In genomic region chr14:103713304-103714062, GRCh38 we compare ENCODE assay signal across 10 cellular contexts. TPM values are rescaled to one million over a fixed set of nuclear protein-coding genes. Genes with fewer than 3 reads are reported as not detected.
A peak's percentile ranks its signal among the peaks of the same experiment; 100 is the strongest.
DNase-seq lines count a peak whose midpoint lies in the region; ATAC-seq, FAIRE-seq and TF ChIP-seq lines count a peak whose summit lies in the region.
"Had no signal": no experiment of that assay in that cellular context is flagged by ENCODE, and none has a peak within 500 bp of the region (broad histone marks: within the 10 kb centered on the region; RNA-seq: fewer than 3 reads in every experiment).

No MANE protein-coding gene starts in this region.

- DNase-seq in ELF-1 (ENCODE audit: low read depth, low spot score) (peak; percentile 44), K562 (ENCODE audit: extremely low read depth in 1 of 4, low spot score in 3 of 4) (peak; percentile 18 to 57 (median 28)), adrenal gland (no peak), D721Med (ENCODE audit: insufficient read length, low spot score) (no peak)
- DNase-seq in naive thymus-derived CD8-positive, alpha-beta T cell: no peak
- DNase-seq in stimulated activated naive CD4-positive, alpha-beta T cell (lab: John Stamatoyannopoulos, UW): no peak
- DNase-seq: NCI-H1436 had no signal

- no peaks in the 10 kb centered on the region for H3K27me3 Mint-ChIP-seq in naive thymus-derived CD8-positive, alpha-beta T cell

- peaks cover 9% of the 10 kb centered on the region for H4K20me1 ChIP-seq in Loucy (ENCODE audit: insufficient read depth, low read length, poor library complexity, severe bottlenecking)
- H4K20me1 ChIP-seq in K562 (replicated peaks; ENCODE audit: control insufficient read depth, insufficient read depth, low read length): 0 out of 2 replicates have a peak, but pooled peaks cover 2% of the 10 kb centered on the region

- H3K36me3 ChIP-seq in Loucy (ENCODE audit: insufficient read depth, low read length) (peaks cover 4% of the 10 kb centered on the region; the same call in 1 of the 2 replicates), K562 (ENCODE audit: control insufficient read depth, insufficient read depth, low read length) (peaks cover 57% of the 10 kb centered on the region; the same call in 2 of the 3 replicates), adrenal gland (replicated peaks in 1 of 2) (no peaks in the 10 kb centered on the region)

- H3K9me3 ChIP-seq in Loucy (ENCODE audit: insufficient read depth, low read depth, low read length) (no peaks in the 10 kb centered on the region), K562 (replicated peaks; ENCODE audit: control insufficient read depth, insufficient read depth, low read depth, low read length) (no peaks in the 10 kb centered on the region), adrenal gland (replicated peaks in 1 of 3) (no peaks in the 10 kb centered on the region)

- FAIRE-seq in K562 (lab: Jason Lieb, UNC): peak; percentile 11
- no peak for FAIRE-seq in D721Med (lab: Jason Lieb, UNC)
- FAIRE-seq: islet of Langerhans had no signal

- H2AFZ ChIP-seq in Loucy (ENCODE audit: low read length): no peak overlapping the region
- H2AFZ ChIP-seq in K562 (ENCODE audit: low read depth, low read length): no peak overlapping the region

- CTCF ChIA-PET in K562 (lab: Yijun Ruan, JAX; ENCODE audit: low intra/inter-chr PET ratio): no interaction called here

- intact Hi-C loops in K562 (cut with micrococcal nuclease) (no loop called here), adrenal gland (cut with DNase I) (no loop called here)

- no peak for TF ChIP-seq POLR2A in K562 (conservative IDR thresholded peaks at IDR 0.05)
- no peak for TF ChIP-seq POLR2A in adrenal gland (IDR thresholded peaks at IDR 0.05)

- H3K79me2 ChIP-seq in Loucy (ENCODE audit: insufficient read depth, low read length): peaks cover 35% of the 10 kb centered on the region
- peaks cover 58% of the 10 kb centered on the region for H3K79me2 ChIP-seq in K562 (ENCODE audit: control insufficient read depth, insufficient read depth, low read length)

- H3K9ac ChIP-seq in Loucy (ENCODE audit: low read depth, low read length, poor library complexity, severe bottlenecking) (peak overlapping the region; percentile 78), K562 (ENCODE audit: insufficient read depth in 1 of 2, low read depth in 2 of 2, low read length in 2 of 2) (peak overlapping the region in 1 of 2 experiments; percentile 97; a peak in 3 of 4 replicates)

- H3K9me1 ChIP-seq in K562 (ENCODE audit: control insufficient read depth, insufficient read depth, low read length): no peaks in the 10 kb centered on the region

- H3F3A ChIP-seq in Loucy (ENCODE audit: low read depth): no peaks in the 10 kb centered on the region

- peak overlapping the region in 6 of 10 donors; percentile 10 to 85 (median 19) for H3K27ac Mint-ChIP-seq in naive thymus-derived CD8-positive, alpha-beta T cell

- no peaks in the 10 kb centered on the region for H3K9me2 ChIP-seq in Loucy (replicated peaks; ENCODE audit: low read depth, low read length)

- peak overlapping the region in 9 of 10 donors; percentile 22 to 78 (median 71) for H3K4me3 Mint-ChIP-seq in naive thymus-derived CD8-positive, alpha-beta T cell

- H3K4me1 ChIP-seq in Loucy (ENCODE audit: insufficient read depth, low read length, poor library complexity, severe bottlenecking) (peaks cover 12% of the 10 kb centered on the region), K562 (replicated peaks in 1 of 2; ENCODE audit: control insufficient read depth in 2 of 2, insufficient read depth in 2 of 2, low read length in 2 of 2) (peaks cover 27 to 53% of the 10 kb centered on the region in 2 experiments; a peak in 4 of 5 replicates), adrenal gland (replicated peaks in 1 of 2) (peaks cover 5 to 18% of the 10 kb centered on the region in 2 donors)

- WGBS in K562 (ENCODE audit: insufficient coverage, low coverage, missing lambda C conversion rate): 70% methylated on average over 15 of the region's 18 CpGs
- 71 to 88% (median 76%) methylated on average over 4 to 18 of the region's 18 CpGs for WGBS in adrenal gland, 4 donors

- TF ChIP-seq EP300 in K562 (IDR thresholded peaks at IDR 0.05; ENCODE audit: low read length): no peak

- POLR2A ChIA-PET in K562 (lab: Yijun Ruan, JAX): interaction anchor here (0.6 to 1.6 kb wide), 4 partner anchors 9 to 422 kb away, joined by 3 to 4 read pairs (median 3); no protein-coding TSS in a partner anchor
- POLR2A ChIA-PET in naive thymus-derived CD8-positive, alpha-beta T cell (lab: Charles Lee): interaction anchor here (0.5 to 1.0 kb wide), 2 partner anchors 11 to 201 kb away, joined by 3 to 10 read pairs; no protein-coding TSS in a partner anchor

- peak overlapping the region; percentile 94 for H3K4me2 ChIP-seq in Loucy (ENCODE audit: low read depth, low read length, poor library complexity, severe bottlenecking)
- peak overlapping the region; percentile 70 for H3K4me2 ChIP-seq in K562 (ENCODE audit: insufficient read depth, low read length)

- in situ Hi-C loops in K562 (cut with MboI): no loop called here

- no peaks in the 10 kb centered on the region for H3K9me3 Mint-ChIP-seq in naive thymus-derived CD8-positive, alpha-beta T cell

- no peak for TF ChIP-seq CTCF in Loucy (conservative IDR thresholded peaks at IDR 0.05; ENCODE audit: low read length)
- TF ChIP-seq CTCF in K562 (IDR thresholded peaks at IDR 0.05 in 2 of 3, conservative IDR thresholded peaks at IDR 0.05 in 1 of 3; ENCODE audit: insufficient read depth in 2 of 3, low read depth in 1 of 3, low read length in 3 of 3): no peak
- no peak for TF ChIP-seq CTCF in adrenal gland (IDR thresholded peaks at IDR 0.05)
- TF ChIP-seq CTCF in D721Med (IDR thresholded peaks at IDR 0.05; ENCODE audit: insufficient read depth, missing control alignments): no peak

- BruUV-seq in K562 (replicated peaks; lab: Mats Ljungman, UMichigan): no TSS peak

- no peak for TF ChIP-seq RAD21 in K562 (CRISPR knock-in tag; conservative IDR thresholded peaks at IDR 0.05 in 1 of 2, IDR thresholded peaks at IDR 0.05 in 1 of 2)

- peaks cover 14 to 39% (median 36%) of the 10 kb centered on the region in 4 donors for H3K4me1 Mint-ChIP-seq in naive thymus-derived CD8-positive, alpha-beta T cell

- no peaks in the 10 kb centered on the region for H3K27me3 ChIP-seq in Loucy (ENCODE audit: insufficient read depth, low read length, poor library complexity, severe bottlenecking)
- no peaks in the 10 kb centered on the region for H3K27me3 ChIP-seq in K562 (ENCODE audit: control insufficient read depth in 2 of 2, insufficient read depth in 2 of 2, low read length in 2 of 2)
- no peaks in the 10 kb centered on the region for H3K27me3 ChIP-seq in adrenal gland

- peaks cover 0 to 3% (median 2%) of the 10 kb centered on the region in 3 donors for H3K36me3 Mint-ChIP-seq in naive thymus-derived CD8-positive, alpha-beta T cell

- H3K27ac ChIP-seq in K562 (ENCODE audit: extremely low read depth, low read depth, low read length): no peak overlapping the region; the same call in 2 of the 3 replicates
- no peak overlapping the region for H3K27ac ChIP-seq in adrenal gland

- ATAC-seq in K562 (no peak), esophagus mucosa (no peak)
- ATAC-seq in naive thymus-derived CD8-positive, alpha-beta T cell: no peak

- H3K4me3 ChIP-seq in Loucy (ENCODE audit: low read length, poor library complexity, severe bottlenecking) (peak overlapping the region; percentile 78), K562 (peak overlapping the region; percentile 68; the same call in 1 of the 2 replicates), adrenal gland (no peak overlapping the region)

RNA-seq across cellular contexts. Expression of gene XRCC3, which starts 1.8 kb away (rescaled TPM):
- total RNA-seq in K562 (2011; cell fraction: chromatin; rRNA removed; ENCODE audit: low replicate concordance): 101 and 113 TPM in 2 replicates
- total RNA-seq in K562 (2011; cell fraction: nucleolus; rRNA removed): 61.2 and 62.1 TPM in 2 replicates
- 38.5 and 51.0 TPM in 2 replicates for total RNA-seq in K562 (2011; cell fraction: nucleoplasm; rRNA removed)
- total RNA-seq in K562 (2014; rRNA removed) (46.1 and 54.1 TPM in 2 replicates), K562 (2014; rRNA removed; fragmentation: Illumina TruSeq; extraction: Trizol) (30.2 TPM in 2 replicates), K562 (2015; rRNA removed; fragmentation: Illumina TruSeq; extraction: Trizol) (25.7 and 30.3 TPM in 2 replicates), K562 (2021) (38.2 and 41.3 TPM in 2 replicates), esophagus mucosa (11.3 TPM), adrenal gland (1 to 10 TPM; 1.3 to 9.0 (median 4.8) TPM)
- polyA plus RNA-seq in K562 (2011; rRNA removed) (19.0 and 24.3 TPM in 2 replicates), K562 (2014; fragmentation: Illumina TruSeq; extraction: Trizol) (44.5 and 59.3 TPM in 2 replicates), K562 (2014; fragmentation: Nextera tagmentation; extraction: Ambion mirVana) (under 1 TPM; 0.34 to 0.38 TPM), K562 (2014; rRNA removed) (39.9 and 44.1 TPM in 2 replicates), adrenal gland (1 to 10 TPM; 2.8 to 5.1 (median 5.0) TPM)
- polyA plus RNA-seq in K562 (2011; cell fraction: cytosol; rRNA removed): 25.1 and 35.1 TPM in 2 replicates
- polyA plus RNA-seq in K562 (2011; cell fraction: nucleus; rRNA removed): 39.2 and 66.6 TPM in 2 replicates
- polyA plus RNA-seq in K562 (2012): 27.2 and 37.1 TPM in 2 replicates
- 15.4 and 24.3 TPM in 2 replicates for polyA minus RNA-seq in K562 (2011; rRNA and poly(A)+ RNA removed)
- polyA minus RNA-seq in K562 (2011; cell fraction: cytosol; rRNA and poly(A)+ RNA removed): 17.7 and 17.8 TPM in 2 replicates
- polyA minus RNA-seq in K562 (2011; cell fraction: nucleus; rRNA and poly(A)+ RNA removed): 19.2 and 19.5 TPM in 2 replicates
- total RNA-seq in naive thymus-derived CD8-positive, alpha-beta T cell: 10 to 100 TPM; 13.8 to 14.1 TPM
- polyA plus RNA-seq in naive thymus-derived CD8-positive, alpha-beta T cell: 1 to 10 TPM; 2.1 to 3.6 (median 3.2) TPM

RNA-seq across cellular contexts. Expression of gene ZFYVE21, which starts 2.1 kb away (rescaled TPM):
- total RNA-seq in K562 (2011; cell fraction: chromatin; rRNA removed; ENCODE audit: low replicate concordance): 79.0 and 151 TPM in 2 replicates
- total RNA-seq in K562 (2011; cell fraction: nucleolus; rRNA removed): 69.2 and 87.8 TPM in 2 replicates
- 66.9 and 68.4 TPM in 2 replicates for total RNA-seq in K562 (2011; cell fraction: nucleoplasm; rRNA removed)
- total RNA-seq in K562 (2014; rRNA removed) (16.3 and 21.1 TPM in 2 replicates), K562 (2014; rRNA removed; fragmentation: Illumina TruSeq; extraction: Trizol) (9.9 and 11.8 TPM in 2 replicates), K562 (2015; rRNA removed; fragmentation: Illumina TruSeq; extraction: Trizol) (15.0 and 15.6 TPM in 2 replicates), K562 (2021) (17.1 and 18.0 TPM in 2 replicates), esophagus mucosa (58.8 TPM), adrenal gland (10 to 100 TPM; 26.4 to 71.4 (median 53.4) TPM)
- polyA plus RNA-seq in K562 (2011; rRNA removed) (23.1 and 24.3 TPM in 2 replicates), K562 (2014; fragmentation: Illumina TruSeq; extraction: Trizol) (11.9 and 14.4 TPM in 2 replicates), K562 (2014; fragmentation: Nextera tagmentation; extraction: Ambion mirVana) (1 to 10 TPM in 1 of 2 experiments, under 1 TPM in 1; 0.90 to 2.8 TPM), K562 (2014; rRNA removed) (23.1 and 25.5 TPM in 2 replicates), adrenal gland (10 to 100 TPM; 21.9 to 41.4 (median 39.1) TPM)
- polyA plus RNA-seq in K562 (2011; cell fraction: cytosol; rRNA removed): 27.7 and 35.5 TPM in 2 replicates
- 44.1 and 51.8 TPM in 2 replicates for polyA plus RNA-seq in K562 (2011; cell fraction: nucleus; rRNA removed)
- polyA plus RNA-seq in K562 (2012): 15.8 and 16.8 TPM in 2 replicates
- polyA minus RNA-seq in K562 (2011; rRNA and poly(A)+ RNA removed): 9.3 and 9.5 TPM in 2 replicates
- polyA minus RNA-seq in K562 (2011; cell fraction: cytosol; rRNA and poly(A)+ RNA removed): 17.4 and 20.7 TPM in 2 replicates
- 16.2 and 17.8 TPM in 2 replicates for polyA minus RNA-seq in K562 (2011; cell fraction: nucleus; rRNA and poly(A)+ RNA removed)
- 10 to 100 TPM; 13.5 to 16.9 TPM for total RNA-seq in naive thymus-derived CD8-positive, alpha-beta T cell
- polyA plus RNA-seq in naive thymus-derived CD8-positive, alpha-beta T cell: 1 to 10 TPM; 7.7 to 8.7 (median 8.1) TPM

Comparison
In these comparisons a context has a peak if more than half of its experiments do, and no peak if none do; other contexts are left out.
1. DNase-seq: peak in ELF-1 (single experiment) and K562 (4 of 4); none in naive thymus-derived CD8-positive, alpha-beta T cell (0 of 10), stimulated activated naive CD4-positive, alpha-beta T cell (0 of 6), adrenal gland (0 of 7) and D721Med (single experiment).
2. H3K4me3 ChIP-seq: peak in Loucy (single experiment) and K562 (single experiment); none in adrenal gland (0 of 4).